8 cellular contexts compared by ENCODE assay signal in genomic region chr3:159273608-159274007, GRCh38.
DNase-seq lines count a peak whose midpoint lies in the region; FAIRE-seq and TF ChIP-seq lines count a peak whose summit lies in the region.

No MANE protein-coding gene starts in this region.

- intact Hi-C loops in Caco-2 (cut with micrococcal nuclease; ENCODE audit: unreplicated experiment): no loop called here
- intact Hi-C loops in adrenal gland (cut with DNase I): no loop called here

- no TSS peak for BruUV-seq in Caco-2 (replicated peaks; lab: Mats Ljungman, UMichigan)

- POLR2A ChIA-PET in Caco-2 (lab: Charles Lee): no interaction called here

- no peaks in the 10 kb centered on the region for H3K9me1 ChIP-seq in keratinocyte (ENCODE audit: control insufficient read depth, extremely low read depth, insufficient read depth, low read length)

- DNase-seq in Caco-2 (peak; percentile 40 to 68), HuH-7 (ENCODE audit: low spot score) (peak; percentile 1), adrenal gland (peak in 6 of 7 donors; percentile 22 to 49 (median 38)), keratinocyte (ENCODE audit: low read depth, low spot score) (no peak), putamen (ENCODE audit: low spot score) (no peak), NCI-H1048 (lab: John Stamatoyannopoulos, UW) (no peak), activated T-cell treated with anti-CD3 and anti-CD28 coated beads for 4 hours (no peak), caudate nucleus (lab: John Stamatoyannopoulos, UW) (no peak)

- CTCF ChIA-PET in Caco-2 (lab: Charles Lee): no interaction called here

- peak; percentile 52 for FAIRE-seq in keratinocyte (lab: Jason Lieb, UNC)

- TF ChIP-seq CTCF in Caco-2 (IDR thresholded peaks at IDR 0.05; ENCODE audit: insufficient read depth in 1 of 2, low read depth in 1 of 2, low read length in 1 of 2, severe bottlenecking in 1 of 2, unreplicated experiment in 1 of 2) (no peak), adrenal gland (IDR thresholded peaks at IDR 0.05) (no peak), keratinocyte (optimal IDR thresholded peaks at IDR 0.05 in 1 of 3, IDR thresholded peaks at IDR 0.05 in 1 of 3, conservative IDR thresholded peaks at IDR 0.05 in 1 of 3; ENCODE audit: extremely low read depth in 1 of 3, insufficient read depth in 2 of 3, low read length in 3 of 3) (no peak)

- WGBS in adrenal gland, 4 donors: 9 to 14% (median 10%) methylated on average over 6 of the region's 6 CpGs

- H3K27ac Mint-ChIP-seq in Caco-2 (ENCODE audit: unreplicated experiment): no peak overlapping the region

- no peaks in the 10 kb centered on the region for H3K27me3 ChIP-seq in Caco-2 (replicated peaks; ENCODE audit: control insufficient read depth, insufficient read depth, low read length)
- no peaks in the 10 kb centered on the region for H3K27me3 ChIP-seq in adrenal gland
- H3K27me3 ChIP-seq in keratinocyte (ENCODE audit: control insufficient read depth, extremely low read depth, insufficient read depth, low read length): no peaks in the 10 kb centered on the region

- no peak for TF ChIP-seq POLR2A in adrenal gland (IDR thresholded peaks at IDR 0.05)

- H3K9me3 ChIP-seq in Caco-2 (no peaks in the 10 kb centered on the region), adrenal gland (replicated peaks in 1 of 3) (no peaks in the 10 kb centered on the region), keratinocyte (ENCODE audit: control insufficient read depth, low read depth, low read length) (no peaks in the 10 kb centered on the region)

- no peaks in the 10 kb centered on the region for H3K36me3 ChIP-seq in Caco-2 (ENCODE audit: control insufficient read depth, insufficient read depth, low read length)
- H3K36me3 ChIP-seq in adrenal gland (replicated peaks in 1 of 2): no peaks in the 10 kb centered on the region
- H3K36me3 ChIP-seq in keratinocyte (ENCODE audit: control insufficient read depth in 2 of 2, extremely low read depth in 1 of 2, insufficient read depth in 2 of 2, low read length in 2 of 2): no peaks in the 10 kb centered on the region

- no peaks in the 10 kb centered on the region for H3K9me3 Mint-ChIP-seq in Caco-2 (ENCODE audit: unreplicated experiment)

- H2AFZ ChIP-seq in keratinocyte (ENCODE audit: control insufficient read depth, low read length): no peak overlapping the region

- no peak overlapping the region for H3K4me3 Mint-ChIP-seq in Caco-2 (ENCODE audit: unreplicated experiment)

- peaks cover 3% of the 10 kb centered on the region for H3K27me3 Mint-ChIP-seq in Caco-2 (ENCODE audit: insufficient read depth, unreplicated experiment)

- no peaks in the 10 kb centered on the region for H3K36me3 Mint-ChIP-seq in Caco-2 (ENCODE audit: insufficient read depth, unreplicated experiment)

- H3K4me1 ChIP-seq in Caco-2 (no peaks in the 10 kb centered on the region), adrenal gland (replicated peaks in 1 of 2) (no peaks in the 10 kb centered on the region), keratinocyte (ENCODE audit: control insufficient read depth, extremely low read depth, insufficient read depth, low read length) (no peaks in the 10 kb centered on the region)

- dilution Hi-C loops in keratinocyte (cut with MboI; ENCODE audit: extremely low pct_ligation_motif_present, low sequenced_read_pairs): no loop called here

- H3K27ac ChIP-seq in adrenal gland: no peak overlapping the region
- no peak overlapping the region for H3K27ac ChIP-seq in keratinocyte (ENCODE audit: control insufficient read depth, insufficient read depth, low read length)
- H3K27ac ChIP-seq in caudate nucleus (ENCODE audit: low read depth, low read length): no peak overlapping the region

- no peak overlapping the region for H3K9ac ChIP-seq in keratinocyte (ENCODE audit: control insufficient read depth, extremely low read depth, insufficient read depth, low read length)

- H3K79me2 ChIP-seq in keratinocyte (ENCODE audit: control insufficient read depth, insufficient read depth, low read length): no peaks in the 10 kb centered on the region

- H3K4me3 ChIP-seq in Caco-2 (ENCODE audit: low read depth, low read length): no peak overlapping the region
- no peak overlapping the region for H3K4me3 ChIP-seq in adrenal gland
- no peak overlapping the region for H3K4me3 ChIP-seq in keratinocyte (ENCODE audit: control insufficient read depth in 2 of 3, extremely low read depth in 1 of 3, insufficient read depth in 2 of 3, low read depth in 1 of 3, low read length in 3 of 3)

- no peaks in the 10 kb centered on the region for H3K4me1 Mint-ChIP-seq in Caco-2 (ENCODE audit: low read depth, unreplicated experiment)

- no peaks in the 10 kb centered on the region for H4K20me1 ChIP-seq in keratinocyte (ENCODE audit: control insufficient read depth, extremely low read depth, insufficient read depth, low read length)

- no peak overlapping the region for H3K4me2 ChIP-seq in keratinocyte (ENCODE audit: control insufficient read depth, extremely low read depth, insufficient read depth, low read depth, low read length)

Comparison
In these comparisons a context has a peak if more than half of its experiments do, and no peak if none do; other contexts are left out.
1. DNase-seq: peak in Caco-2 (2 of 2), HuH-7 (single experiment) and adrenal gland (6 of 7); none in keratinocyte (single experiment), putamen (single experiment), NCI-H1048 (single experiment), activated T-cell treated with anti-CD3 and anti-CD28 coated beads for 4 hours (single experiment) and caudate nucleus (0 of 61).